ENCODE assay signal across 8 cellular contexts in the genomic region with DNA sequence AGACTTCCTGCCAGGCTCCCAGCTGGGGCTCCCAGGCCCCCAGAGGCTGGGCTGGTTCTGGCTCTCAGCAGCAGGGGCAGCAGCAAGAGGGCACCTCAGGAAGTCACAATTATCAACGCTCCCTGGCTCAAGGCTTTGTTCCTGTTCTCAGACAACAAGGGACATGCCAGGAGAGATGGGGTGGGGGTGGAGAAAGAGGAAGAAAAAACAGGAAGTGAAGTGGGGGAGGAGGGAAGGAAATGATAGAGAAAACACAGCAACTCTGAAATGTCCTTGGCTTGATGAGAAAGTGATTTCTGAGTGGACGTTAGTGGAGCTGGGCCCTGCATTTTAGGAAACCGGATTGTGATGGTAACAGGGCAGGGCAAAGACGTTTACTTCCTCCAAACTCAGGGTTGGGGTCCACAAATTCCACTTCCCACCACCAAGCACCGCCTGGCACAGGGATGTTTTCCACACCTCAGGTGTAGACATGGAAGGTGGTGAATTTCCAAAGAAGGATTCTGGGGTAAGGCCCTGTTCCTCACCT. TPM values are rescaled to one million over a fixed set of nuclear protein-coding genes. Genes with fewer than 3 reads are reported as not detected.
DNase-seq lines count a peak whose midpoint lies in the region; ATAC-seq, FAIRE-seq and TF ChIP-seq lines count a peak whose summit lies in the region.

No MANE protein-coding gene starts in this region.

- H3K36me3 Mint-ChIP-seq in endothelial cell (ENCODE audit: low read depth, unreplicated experiment) (peaks cover 26% of the 10 kb centered on the region), glutamatergic neuron (ENCODE audit: unreplicated experiment) (peaks cover 3% of the 10 kb centered on the region)

- no peak for FAIRE-seq in HTR-8/SVneo (lab: Jason Lieb, UNC)

- H3K4me3 Mint-ChIP-seq in endothelial cell (ENCODE audit: unreplicated experiment) (peak overlapping the region; percentile 27), glutamatergic neuron (ENCODE audit: unreplicated experiment) (no peak overlapping the region)

- no peaks in the 10 kb centered on the region for H3K36me3 ChIP-seq in ovary

- H3K27me3 ChIP-seq in ovary: no peaks in the 10 kb centered on the region

- H3K4me1 Mint-ChIP-seq in endothelial cell (ENCODE audit: unreplicated experiment): peaks cover 84% of the 10 kb centered on the region
- H3K4me1 Mint-ChIP-seq in glutamatergic neuron (ENCODE audit: low read depth, unreplicated experiment): peaks cover 6% of the 10 kb centered on the region

- intact Hi-C loops in ovary (cut with DNase I): no loop called here

- H3K9me3 Mint-ChIP-seq in endothelial cell (ENCODE audit: unreplicated experiment) (no peaks in the 10 kb centered on the region), glutamatergic neuron (ENCODE audit: unreplicated experiment) (peaks cover 2% of the 10 kb centered on the region)

- no peak for TF ChIP-seq CTCF in endothelial cell (IDR thresholded peaks at IDR 0.05; ENCODE audit: unreplicated experiment)
- no peak for TF ChIP-seq CTCF in ovary (IDR thresholded peaks at IDR 0.05)
- no peak for TF ChIP-seq CTCF in glutamatergic neuron (IDR thresholded peaks at IDR 0.05; ENCODE audit: partially characterized antibody, unreplicated experiment)

- H3K27ac ChIP-seq in ovary: peak overlapping the region; percentile 43 to 75

- TF ChIP-seq POLR2A in ovary (IDR thresholded peaks at IDR 0.05): no peak

- 24 to 37% (median 26%) methylated on average over 5 of the region's 5 CpGs for WGBS in ovary, 3 donors

- peak; percentile 55 for DNase-seq in NAMALWA (ENCODE audit: low spot score)
- peak; percentile 28 for DNase-seq in endothelial cell (ENCODE audit: low spot score)
- peak in 3 of 5 donors; percentile 42 to 45 (median 42) for DNase-seq in ovary
- no peak for DNase-seq in amniotic stem cell (lab: John Stamatoyannopoulos, UW)
- DNase-seq in glutamatergic neuron: no peak
- DNase-seq in HTR-8/SVneo (ENCODE audit: insufficient read length, low spot score): no peak
- DNase-seq in superior temporal gyrus (ENCODE audit: extremely low spot score): no peak

- no peak overlapping the region for H3K4me3 ChIP-seq in ovary

- no peak for TF ChIP-seq EP300 in ovary (IDR thresholded peaks at IDR 0.05)

- no peaks in the 10 kb centered on the region for H3K9me3 ChIP-seq in ovary

- H3K27ac Mint-ChIP-seq in endothelial cell (ENCODE audit: unreplicated experiment): peak overlapping the region; percentile 96
- no peak overlapping the region for H3K27ac Mint-ChIP-seq in glutamatergic neuron (ENCODE audit: unreplicated experiment)

- ATAC-seq in GM18511 (IDR thresholded peaks at IDR 0.05; ENCODE audit: unreplicated experiment): peak; percentile 5

- H3K4me1 ChIP-seq in ovary (ENCODE audit: insufficient read depth): peaks cover 19% of the 10 kb centered on the region

- H3K27me3 Mint-ChIP-seq in endothelial cell (ENCODE audit: unreplicated experiment) (peaks cover 10% of the 10 kb centered on the region), glutamatergic neuron (ENCODE audit: unreplicated experiment) (no peaks in the 10 kb centered on the region)

RNA-seq across cellular contexts. Expression of gene CYRIA, which starts 40.4 kb away (rescaled TPM):
- total RNA-seq in endothelial cell (ENCODE audit: unreplicated experiment): 32.4 TPM
- total RNA-seq in ovary: 10 to 100 TPM in 6 of 7 donors, 1 to 10 TPM in 1; 9.7 to 21.3 (median 13.2) TPM
- 10 to 100 TPM in 1 of 2 donors, 1 to 10 TPM in 1; 4.0 to 17.0 TPM for polyA plus RNA-seq in ovary
- 19.3 TPM for total RNA-seq in glutamatergic neuron (ENCODE audit: unreplicated experiment)

Comparison
In these comparisons a context has a peak if more than half of its experiments do, and no peak if none do; other contexts are left out.
1. DNase-seq: peak in NAMALWA (single experiment), endothelial cell (single experiment) and ovary (3 of 5); none in amniotic stem cell (single experiment), glutamatergic neuron (single experiment), HTR-8/SVneo (single experiment) and superior temporal gyrus (single experiment).